In the genomic region with DNA sequence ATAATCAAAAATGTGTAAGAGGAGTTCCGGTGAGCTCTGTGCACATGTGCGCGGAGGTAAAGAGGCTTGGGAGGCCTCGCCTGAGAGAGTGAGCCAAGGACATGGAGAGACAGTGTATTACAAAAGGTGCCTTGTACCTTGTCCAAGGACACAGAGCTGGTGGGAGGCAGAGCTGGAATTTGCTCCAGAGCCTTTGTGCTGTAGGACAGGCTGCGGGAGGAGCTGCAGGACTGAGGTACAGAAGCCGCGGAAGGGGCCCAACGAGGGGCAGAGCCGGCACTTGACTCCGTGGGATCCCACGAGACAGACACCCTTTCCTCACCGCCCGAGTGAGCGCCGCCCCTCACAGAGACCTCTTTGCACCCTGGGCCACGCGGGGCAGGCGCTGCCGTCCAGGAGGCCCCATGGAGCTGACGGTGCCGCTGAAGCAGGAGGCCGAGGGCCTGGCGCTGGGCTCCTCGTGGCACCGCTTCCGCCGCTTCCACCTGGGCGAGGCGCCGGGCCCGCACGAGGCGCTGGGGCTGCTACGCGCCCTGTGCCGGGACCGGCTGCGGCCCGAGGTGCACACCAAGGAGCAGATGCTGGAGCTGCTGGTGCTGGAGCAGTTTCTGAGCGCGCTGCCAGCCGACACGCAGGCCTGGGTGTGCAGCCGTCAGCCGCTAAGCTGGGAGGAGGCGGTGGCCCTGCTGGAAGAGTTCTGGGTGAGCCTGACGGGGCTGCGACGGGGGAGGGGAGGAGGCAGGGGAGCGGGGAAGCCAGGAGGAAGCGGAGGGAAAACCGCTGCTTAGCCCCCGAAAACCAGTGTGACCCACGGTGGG, we compare ENCODE assay signal across 1 cellular context.
A peak's percentile ranks its signal among the peaks of the same experiment; 100 is the strongest.
TF ChIP-seq lines count a peak whose summit lies in the region.

No MANE protein-coding gene starts in this region.

TF ChIP-seq in HepG2, 621 proteins besides CTCF, POLR2A, EP300 and RAD21 (continued from another document and continues in another):
- TF ChIP-seq TEAD2 (CRISPR knock-in tag; IDR thresholded peaks at IDR 0.05) (peak; percentile 61; the same call in 1 of the 2 replicates), ZNF263 (CRISPR knock-in tag; IDR thresholded peaks at IDR 0.05) (peak; percentile 78), GABPA (IDR thresholded peaks at IDR 0.05; ENCODE audit: low read depth, low read length) (no peak), GABPA (CRISPR knock-in tag; IDR thresholded peaks at IDR 0.05; ENCODE audit: low read depth) (peak; percentile 40), HOXD1 (CRISPR knock-in tag; IDR thresholded peaks at IDR 0.05) (no peak), ZNF562 (CRISPR knock-in tag; IDR thresholded peaks at IDR 0.05; ENCODE audit: borderline replicate concordance) (no peak), CBX1 (IDR thresholded peaks at IDR 0.05; ENCODE audit: low read depth) (no peak), E2F2 (CRISPR knock-in tag; IDR thresholded peaks at IDR 0.05; ENCODE audit: borderline replicate concordance) (no peak), ZNF34 (CRISPR knock-in tag; IDR thresholded peaks at IDR 0.05; ENCODE audit: borderline replicate concordance) (peak; percentile 68; the same call in 1 of the 2 replicates), ZNF572 (CRISPR knock-in tag; IDR thresholded peaks at IDR 0.05) (0 out of 2 replicates have a peak, but pooled peaks have one; percentile 40), PBX2 (CRISPR knock-in tag; IDR thresholded peaks at IDR 0.05) (no peak), ZSCAN31 (CRISPR knock-in tag; IDR thresholded peaks at IDR 0.05; ENCODE audit: low read depth) (peak; percentile 90), HES4 (CRISPR knock-in tag; IDR thresholded peaks at IDR 0.05; ENCODE audit: borderline replicate concordance) (peak; percentile 70; the same call in 1 of the 2 replicates), ZNF781 (CRISPR knock-in tag; IDR thresholded peaks at IDR 0.05; ENCODE audit: borderline replicate concordance, not compliant biosample characterization) (no peak), MXD1 (CRISPR knock-in tag; IDR thresholded peaks at IDR 0.05) (peak; percentile 91), KAT7 (CRISPR knock-in tag; IDR thresholded peaks at IDR 0.05; ENCODE audit: borderline replicate concordance) (peak; percentile 81; the same call in 1 of the 2 replicates), ZNF615 (CRISPR knock-in tag; IDR thresholded peaks at IDR 0.05; ENCODE audit: borderline replicate concordance) (no peak), ZNF264 (CRISPR knock-in tag; IDR thresholded peaks at IDR 0.05) (peak; percentile 85), NR1H2 (CRISPR knock-in tag; IDR thresholded peaks at IDR 0.05; ENCODE audit: borderline replicate concordance, low read depth) (no peak), ZNF101 (CRISPR knock-in tag; IDR thresholded peaks at IDR 0.05; ENCODE audit: borderline replicate concordance, low read depth) (no peak), NFIC (IDR thresholded peaks at IDR 0.05; ENCODE audit: low read length) (no peak), ZNF556 (CRISPR knock-in tag; IDR thresholded peaks at IDR 0.05; ENCODE audit: borderline replicate concordance) (peak; percentile 76; the same call in 1 of the 2 replicates), ZNF343 (CRISPR knock-in tag; IDR thresholded peaks at IDR 0.05) (peak; percentile 71; the same call in 1 of the 2 replicates), ZNF451 (CRISPR knock-in tag; IDR thresholded peaks at IDR 0.05) (0 out of 2 replicates have a peak, but pooled peaks have one; percentile 68), ZNF333 (CRISPR knock-in tag; IDR thresholded peaks at IDR 0.05; ENCODE audit: borderline replicate concordance) (no peak; the same call in 1 of the 2 replicates), HBP1 (CRISPR knock-in tag; IDR thresholded peaks at IDR 0.05; ENCODE audit: low read depth) (no peak), KDM1A (CRISPR knock-in tag; IDR thresholded peaks at IDR 0.05) (no peak), ZNF605 (CRISPR knock-in tag; IDR thresholded peaks at IDR 0.05) (no peak), TBX3 (IDR thresholded peaks at IDR 0.05; ENCODE audit: borderline replicate concordance) (no peak), ZNF788 (CRISPR knock-in tag; IDR thresholded peaks at IDR 0.05; ENCODE audit: borderline replicate concordance) (peak; percentile 85; the same call in 1 of the 2 replicates), ZNF782 (CRISPR knock-in tag; IDR thresholded peaks at IDR 0.05; ENCODE audit: borderline replicate concordance) (peak; percentile 49; the same call in 1 of the 2 replicates), SAFB2 (CRISPR knock-in tag; IDR thresholded peaks at IDR 0.05; ENCODE audit: borderline replicate concordance, low read depth) (peak; percentile 84), AFF4 (CRISPR knock-in tag; IDR thresholded peaks at IDR 0.05) (peak; percentile 54), POGZ (CRISPR knock-in tag; IDR thresholded peaks at IDR 0.05) (peak; percentile 56; the same call in 1 of the 2 replicates), THAP8 (CRISPR knock-in tag; IDR thresholded peaks at IDR 0.05; ENCODE audit: borderline replicate concordance) (peak; percentile 71), FOXJ3 (CRISPR knock-in tag; IDR thresholded peaks at IDR 0.05; ENCODE audit: borderline replicate concordance) (peak; percentile 52; the same call in 1 of the 2 replicates), ZSCAN12 (CRISPR knock-in tag; IDR thresholded peaks at IDR 0.05) (no peak)
- TF ChIP-seq, protein P1, sequence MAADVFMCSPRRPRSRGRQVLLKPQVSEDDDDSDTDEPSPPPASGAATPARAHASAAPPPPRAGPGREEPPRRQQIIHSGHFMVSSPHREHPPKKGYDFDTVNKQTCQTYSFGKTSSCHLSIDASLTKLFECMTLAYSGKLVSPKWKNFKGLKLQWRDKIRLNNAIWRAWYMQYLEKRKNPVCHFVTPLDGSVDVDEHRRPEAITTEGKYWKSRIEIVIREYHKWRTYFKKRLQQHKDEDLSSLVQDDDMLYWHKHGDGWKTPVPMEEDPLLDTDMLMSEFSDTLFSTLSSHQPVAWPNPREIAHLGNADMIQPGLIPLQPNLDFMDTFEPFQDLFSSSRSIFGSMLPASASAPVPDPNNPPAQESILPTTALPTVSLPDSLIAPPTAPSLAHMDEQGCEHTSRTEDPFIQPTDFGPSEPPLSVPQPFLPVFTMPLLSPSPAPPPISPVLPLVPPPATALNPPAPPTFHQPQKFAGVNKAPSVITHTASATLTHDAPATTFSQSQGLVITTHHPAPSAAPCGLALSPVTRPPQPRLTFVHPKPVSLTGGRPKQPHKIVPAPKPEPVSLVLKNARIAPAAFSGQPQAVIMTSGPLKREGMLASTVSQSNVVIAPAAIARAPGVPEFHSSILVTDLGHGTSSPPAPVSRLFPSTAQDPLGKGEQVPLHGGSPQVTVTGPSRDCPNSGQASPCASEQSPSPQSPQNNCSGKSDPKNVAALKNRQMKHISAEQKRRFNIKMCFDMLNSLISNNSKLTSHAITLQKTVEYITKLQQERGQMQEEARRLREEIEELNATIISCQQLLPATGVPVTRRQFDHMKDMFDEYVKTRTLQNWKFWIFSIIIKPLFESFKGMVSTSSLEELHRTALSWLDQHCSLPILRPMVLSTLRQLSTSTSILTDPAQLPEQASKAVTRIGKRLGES (CRISPR knock-in tag; IDR thresholded peaks at IDR 0.05; ENCODE audit: borderline replicate concordance) = no peak
- TF ChIP-seq, protein P2, sequence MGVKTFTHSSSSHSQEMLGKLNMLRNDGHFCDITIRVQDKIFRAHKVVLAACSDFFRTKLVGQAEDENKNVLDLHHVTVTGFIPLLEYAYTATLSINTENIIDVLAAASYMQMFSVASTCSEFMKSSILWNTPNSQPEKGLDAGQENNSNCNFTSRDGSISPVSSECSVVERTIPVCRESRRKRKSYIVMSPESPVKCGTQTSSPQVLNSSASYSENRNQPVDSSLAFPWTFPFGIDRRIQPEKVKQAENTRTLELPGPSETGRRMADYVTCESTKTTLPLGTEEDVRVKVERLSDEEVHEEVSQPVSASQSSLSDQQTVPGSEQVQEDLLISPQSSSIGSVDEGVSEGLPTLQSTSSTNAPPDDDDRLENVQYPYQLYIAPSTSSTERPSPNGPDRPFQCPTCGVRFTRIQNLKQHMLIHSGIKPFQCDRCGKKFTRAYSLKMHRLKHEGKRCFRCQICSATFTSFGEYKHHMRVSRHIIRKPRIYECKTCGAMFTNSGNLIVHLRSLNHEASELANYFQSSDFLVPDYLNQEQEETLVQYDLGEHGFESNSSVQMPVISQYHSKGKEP (CRISPR knock-in tag; IDR thresholded peaks at IDR 0.05) = no peak
- TF ChIP-seq, protein P3, sequence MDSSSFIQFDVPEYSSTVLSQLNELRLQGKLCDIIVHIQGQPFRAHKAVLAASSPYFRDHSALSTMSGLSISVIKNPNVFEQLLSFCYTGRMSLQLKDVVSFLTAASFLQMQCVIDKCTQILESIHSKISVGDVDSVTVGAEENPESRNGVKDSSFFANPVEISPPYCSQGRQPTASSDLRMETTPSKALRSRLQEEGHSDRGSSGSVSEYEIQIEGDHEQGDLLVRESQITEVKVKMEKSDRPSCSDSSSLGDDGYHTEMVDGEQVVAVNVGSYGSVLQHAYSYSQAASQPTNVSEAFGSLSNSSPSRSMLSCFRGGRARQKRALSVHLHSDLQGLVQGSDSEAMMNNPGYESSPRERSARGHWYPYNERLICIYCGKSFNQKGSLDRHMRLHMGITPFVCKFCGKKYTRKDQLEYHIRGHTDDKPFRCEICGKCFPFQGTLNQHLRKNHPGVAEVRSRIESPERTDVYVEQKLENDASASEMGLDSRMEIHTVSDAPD (CRISPR knock-in tag; IDR thresholded peaks at IDR 0.05) = peak; percentile 90
